8 cellular contexts compared by ENCODE assay signal in the genomic region with DNA sequence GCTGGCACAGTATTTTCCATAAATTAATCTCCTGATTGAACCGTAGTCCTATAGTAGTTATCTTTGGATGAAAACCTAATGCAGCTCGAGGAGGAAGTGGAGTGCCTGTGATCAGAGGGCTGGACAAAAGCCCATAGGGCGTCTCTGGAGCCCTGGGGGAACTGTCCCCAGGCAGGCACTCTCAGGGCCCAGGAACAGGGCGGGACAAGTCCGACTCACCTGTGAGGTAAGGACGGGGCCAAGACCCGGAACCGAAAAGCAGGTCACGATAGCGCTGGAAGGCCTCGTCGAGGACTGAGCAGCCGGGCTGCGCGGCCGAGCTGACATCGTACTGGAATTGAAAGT. TPM values are rescaled to one million over a fixed set of nuclear protein-coding genes. Genes with fewer than 3 reads are reported as not detected.
A peak's percentile ranks its signal among the peaks of the same experiment; 100 is the strongest.
DNase-seq lines count a peak whose midpoint lies in the region; ATAC-seq and TF ChIP-seq lines count a peak whose summit lies in the region.

No MANE protein-coding gene starts in this region.

- H3K4me2 ChIP-seq in OCI-LY1 (ENCODE audit: low read length), result peak overlapping the region; percentile 80

- H3K4me3 Mint-ChIP-seq in endothelial cell (ENCODE audit: unreplicated experiment), result peak overlapping the region; percentile 95

- H3K27me3 ChIP-seq in OCI-LY1 (ENCODE audit: insufficient read depth, low read length), result no peaks in the 10 kb centered on the region
- H3K27me3 ChIP-seq in muscle layer of duodenum (ENCODE audit: low read depth, low read length), result no peaks in the 10 kb centered on the region

- no peaks in the 10 kb centered on the region for H3F3A ChIP-seq in OCI-LY1 (ENCODE audit: insufficient read depth, low read length)

- peak overlapping the region; percentile 17 for H2AFZ ChIP-seq in OCI-LY1 (ENCODE audit: low read length)

- no peaks in the 10 kb centered on the region for H3K9me2 ChIP-seq in OCI-LY1 (ENCODE audit: low read depth, low read length)

- H3K4me3 ChIP-seq in OCI-LY1 (ENCODE audit: low read depth, low read length, poor library complexity, severe bottlenecking) (peak overlapping the region; percentile 93), muscle layer of duodenum (ENCODE audit: low read depth in 1 of 2, low read length in 2 of 2) (peak overlapping the region; percentile 98 to 99)

- peak overlapping the region; percentile 43 for H3K27ac ChIP-seq in OCI-LY1 (ENCODE audit: low read depth, low read length, poor library complexity, severe bottlenecking)
- peak overlapping the region; percentile 95 for H3K27ac ChIP-seq in muscle layer of duodenum (ENCODE audit: low read length)

- H4K20me1 ChIP-seq in OCI-LY1 (ENCODE audit: insufficient read depth, low read length), result no peaks in the 10 kb centered on the region

- H3K36me3 ChIP-seq in OCI-LY1 (ENCODE audit: insufficient read depth, low read length) (no peaks in the 10 kb centered on the region), muscle layer of duodenum (ENCODE audit: control insufficient read depth in 1 of 2, insufficient read depth in 2 of 2, low read length in 2 of 2) (no peaks in the 10 kb centered on the region)

- peak overlapping the region; percentile 78 for H3K9ac ChIP-seq in OCI-LY1 (ENCODE audit: low read length)

- H3K36me3 Mint-ChIP-seq in endothelial cell (ENCODE audit: low read depth, unreplicated experiment), result peaks cover 7% of the 10 kb centered on the region

- H3K27ac Mint-ChIP-seq in endothelial cell (ENCODE audit: unreplicated experiment), result peak overlapping the region; percentile 90

- DNase-seq in NOMO-1 treated with DMSO at 0.1 percent for 48 hours (lab: John Stamatoyannopoulos, UW; ENCODE audit: unreplicated experiment) (peak; percentile 40), NOMO-1 treated with dmso at 0.1 percent for 144 hours (lab: John Stamatoyannopoulos, UW; ENCODE audit: unreplicated experiment) (no peak), endothelial cell (ENCODE audit: low spot score) (no peak), T1000 (lab: John Stamatoyannopoulos, UW) (no peak), HuH-7.5 (ENCODE audit: low spot score) (no peak)

- peaks cover 24% of the 10 kb centered on the region for H3K79me2 ChIP-seq in OCI-LY1 (ENCODE audit: insufficient read depth, low read length)

- H3K27me3 Mint-ChIP-seq in endothelial cell (ENCODE audit: unreplicated experiment), result peaks cover 18% of the 10 kb centered on the region

- ATAC-seq in HG02759 (IDR thresholded peaks at IDR 0.05; ENCODE audit: unreplicated experiment), result peak; percentile 52

- H3K4me1 Mint-ChIP-seq in endothelial cell (ENCODE audit: unreplicated experiment), result peaks cover 40% of the 10 kb centered on the region

- no peak for TF ChIP-seq CTCF in OCI-LY1 (IDR thresholded peaks at IDR 0.05; ENCODE audit: low read length)
- no peak for TF ChIP-seq CTCF in endothelial cell (IDR thresholded peaks at IDR 0.05; ENCODE audit: unreplicated experiment)

- H3K9me3 Mint-ChIP-seq in endothelial cell (ENCODE audit: unreplicated experiment), result no peaks in the 10 kb centered on the region

- H3K4me1 ChIP-seq in OCI-LY1 (ENCODE audit: insufficient read depth, low read length, severe bottlenecking) (peaks cover 22% of the 10 kb centered on the region), muscle layer of duodenum (ENCODE audit: control insufficient read depth in 1 of 2, insufficient read depth in 2 of 2, low read length in 2 of 2) (peaks cover 0 to 35% of the 10 kb centered on the region in 2 donors)

- H3K9me3 ChIP-seq in OCI-LY1 (ENCODE audit: low read length), result no peaks in the 10 kb centered on the region
- H3K9me3 ChIP-seq in muscle layer of duodenum (ENCODE audit: control insufficient read depth in 1 of 2, low read length in 2 of 2), result no peaks in the 10 kb centered on the region

RNA-seq across cellular contexts. Expression of gene HEXA, which starts 0.3 kb away (rescaled TPM):
- total RNA-seq in endothelial cell (ENCODE audit: unreplicated experiment), result 123 TPM

RNA-seq across cellular contexts. Expression of gene TMEM202, which starts 22.6 kb away (rescaled TPM):
- not detected for total RNA-seq in endothelial cell (ENCODE audit: unreplicated experiment)

RNA-seq across cellular contexts. Expression of gene CELF6, which starts 55.5 kb away (rescaled TPM):
- 0.21 TPM for total RNA-seq in endothelial cell (ENCODE audit: unreplicated experiment)
